Comparison of ENCODE assay signal across 29 cellular contexts in genomic region chr7:889025-889390, GRCh38. TPM values are rescaled to one million over a fixed set of nuclear protein-coding genes. Genes with fewer than 3 reads are reported as not detected.
DNase-seq lines count a peak whose midpoint lies in the region; ATAC-seq and TF ChIP-seq lines count a peak whose summit lies in the region.
"Had no signal": no experiment of that assay in that cellular context is flagged by ENCODE, and none has a peak within 500 bp of the region (broad histone marks: within the 10 kb centered on the region; RNA-seq: fewer than 3 reads in every experiment).

No MANE protein-coding gene starts in this region.

- no peak for ATAC-seq in Right ventricle myocardium inferior
- ATAC-seq in T-helper 17 cell: no peak
- ATAC-seq in stimulated activated memory B cell treated with anti-CD40 and anti-IgM and Interleukin-4, amounts not matched to agents 10 μg/mL and 1 μg/mL and 100 μg/mL, for 72 hours: no peak
- ATAC-seq in HG02852 (IDR thresholded peaks at IDR 0.05; ENCODE audit: unreplicated experiment): no peak
- no peak for ATAC-seq in GM21381 (IDR thresholded peaks at IDR 0.05; ENCODE audit: unreplicated experiment)
- ATAC-seq: esophagus mucosa, foreskin keratinocyte, PC-3 had no signal

- H3K27ac ChIP-seq in iPS-18a (ENCODE audit: low read length): no peak overlapping the region
- H3K27ac ChIP-seq in tibial artery: no peak overlapping the region
- H3K27ac ChIP-seq: foreskin keratinocyte, VCaP had no signal

- peak; percentile 69 for DNase-seq in Right ventricle myocardium inferior (ENCODE audit: missing footprints)
- no peak for DNase-seq in cardiac septum (ENCODE audit: low spot score)
- no peak for DNase-seq in T-helper 17 cell
- no peak for DNase-seq in tibial artery
- DNase-seq: 8988T; activated CD4-positive, alpha-beta T cell treated with anti-CD3 and anti-CD28 coated beads, Interleukin-2, amount 10 ng/mL, durations not matched to agents 24 days and 14 days; activated T-cell treated with anti-CD3 and anti-CD28 coated beads, Interleukin-2, amount 50 U/mL, for 24 hours; CD4-positive, alpha-beta T cell; foreskin keratinocyte; immature natural killer cell; naive B cell; NCI-H1092; NCI-H1694 treated with DMSO at 0.1 percent for 48 hours; NCI-H2171; NCI-H524; NK-92 treated with Interleukin-12 subunit alpha and Interleukin-12 subunit beta, amount 100 ng/mL, for 24 hours; PC-3; SHP77 treated with DMSO at 0.1 percent for 48 hours; small intestine; stimulated activated CD4-positive, alpha-beta T cell treated with anti-CD3 and anti-CD28 coated beads, Interleukin-2, amount 100 ng/mL, for 24 hours had no signal

- H3K9ac ChIP-seq in iPS-18a (ENCODE audit: low read length): no peak overlapping the region

- no peak for TF ChIP-seq CTCF in tibial artery (IDR thresholded peaks at IDR 0.05)

- peaks cover 50% of the 10 kb centered on the region for H3K36me3 ChIP-seq in iPS-18a (ENCODE audit: control insufficient read depth, low read depth, low read length)
- H3K36me3 ChIP-seq in tibial artery: peaks cover 51 to 84% (median 73%) of the 10 kb centered on the region in 3 donors

- H3K9me3 ChIP-seq in T-helper 17 cell (ENCODE audit: control insufficient read depth, low read length, poor library complexity, severe bottlenecking) (no peaks in the 10 kb centered on the region), iPS-18a (ENCODE audit: control insufficient read depth, low read depth, low read length) (no peaks in the 10 kb centered on the region), tibial artery (no peaks in the 10 kb centered on the region)

- H3K27me3 ChIP-seq in iPS-18a (ENCODE audit: control insufficient read depth, insufficient read depth, low read length): no peaks in the 10 kb centered on the region
- H3K27me3 ChIP-seq in tibial artery: no peaks in the 10 kb centered on the region
- H3K27me3 ChIP-seq: foreskin keratinocyte had no signal

- H3K9me3 Mint-ChIP-seq in stimulated activated memory B cell treated with anti-CD40 and anti-IgM and Interleukin-4, amounts not matched to agents 10 μg/mL and 1 μg/mL and 100 μg/mL, for 72 hours: peaks cover 8% of the 10 kb centered on the region
- H3K9me3 Mint-ChIP-seq: activated CD4-positive, alpha-beta T cell treated with anti-CD3 and anti-CD28 coated beads, Interleukin-2, amount 10 ng/mL, durations not matched to agents 24 days and 14 days; activated T-cell treated with anti-CD3 and anti-CD28 coated beads, Interleukin-2, amount 50 U/mL, for 24 hours; brain; CD4-positive, alpha-beta T cell; IgD-negative memory B cell; mesothelial cell of epicardium had no signal

- H3K36me3 Mint-ChIP-seq in T-helper 17 cell (ENCODE audit: low read depth): peaks cover 11% of the 10 kb centered on the region
- peaks cover 66% of the 10 kb centered on the region for H3K36me3 Mint-ChIP-seq in stimulated activated memory B cell treated with anti-CD40 and anti-IgM and Interleukin-4, amounts not matched to agents 10 μg/mL and 1 μg/mL and 100 μg/mL, for 72 hours

- H3K4me3 ChIP-seq in iPS-18a (ENCODE audit: low read length) (peak overlapping the region; percentile 46), tibial artery (no peak overlapping the region)

- H3K4me3 Mint-ChIP-seq in T-helper 17 cell: peak overlapping the region; percentile 31
- no peak overlapping the region for H3K4me3 Mint-ChIP-seq in stimulated activated memory B cell treated with anti-CD40 and anti-IgM and Interleukin-4, amounts not matched to agents 10 μg/mL and 1 μg/mL and 100 μg/mL, for 72 hours
- H3K4me3 Mint-ChIP-seq: activated CD4-positive, alpha-beta T cell treated with anti-CD3 and anti-CD28 coated beads, Interleukin-2, amount 10 ng/mL, durations not matched to agents 24 days and 14 days; activated T-cell treated with anti-CD3 and anti-CD28 coated beads, Interleukin-2, amount 50 U/mL, for 24 hours; brain; CD4-positive, alpha-beta T cell; IgD-negative memory B cell; mesothelial cell of epicardium had no signal

- peaks cover 15% of the 10 kb centered on the region for H3K4me1 Mint-ChIP-seq in T-helper 17 cell
- H3K4me1 Mint-ChIP-seq in stimulated activated memory B cell treated with anti-CD40 and anti-IgM and Interleukin-4, amounts not matched to agents 10 μg/mL and 1 μg/mL and 100 μg/mL, for 72 hours: peaks cover 22% of the 10 kb centered on the region
- H3K4me1 Mint-ChIP-seq: mesothelial cell of epicardium had no signal

- no peaks in the 10 kb centered on the region for H3K27me3 Mint-ChIP-seq in T-helper 17 cell
- H3K27me3 Mint-ChIP-seq in stimulated activated memory B cell treated with anti-CD40 and anti-IgM and Interleukin-4, amounts not matched to agents 10 μg/mL and 1 μg/mL and 100 μg/mL, for 72 hours: no peaks in the 10 kb centered on the region
- H3K27me3 Mint-ChIP-seq: activated CD4-positive, alpha-beta T cell treated with anti-CD3 and anti-CD28 coated beads, Interleukin-2, amount 10 ng/mL, durations not matched to agents 24 days and 14 days; activated T-cell treated with anti-CD3 and anti-CD28 coated beads, Interleukin-2, amount 50 U/mL, for 24 hours; brain; CD4-positive, alpha-beta T cell; IgD-negative memory B cell; naive B cell had no signal

- no peaks in the 10 kb centered on the region for H3K4me1 ChIP-seq in iPS-18a (ENCODE audit: control insufficient read depth, low read depth, low read length)
- peaks cover 0 to 16% (median 5%) of the 10 kb centered on the region in 4 donors for H3K4me1 ChIP-seq in tibial artery
- H3K4me1 ChIP-seq: foreskin keratinocyte had no signal

- intact Hi-C loops in Right ventricle myocardium inferior (cut with DNase I): loop anchor here (5.0 to 10.0 kb wide), 2 partner anchors 78 to 286 kb away; no protein-coding TSS in a partner anchor
- intact Hi-C loops in cardiac septum (cut with DNase I): no loop called here
- intact Hi-C loops in tibial artery (cut with DNase I; ENCODE audit: low total_unique reads): no loop called here

- no peak overlapping the region for H3K27ac Mint-ChIP-seq in T-helper 17 cell
- H3K27ac Mint-ChIP-seq in stimulated activated memory B cell treated with anti-CD40 and anti-IgM and Interleukin-4, amounts not matched to agents 10 μg/mL and 1 μg/mL and 100 μg/mL, for 72 hours: peak overlapping the region; percentile 74
- H3K27ac Mint-ChIP-seq: activated CD4-positive, alpha-beta T cell treated with anti-CD3 and anti-CD28 coated beads, Interleukin-2, amount 10 ng/mL, durations not matched to agents 24 days and 14 days; CD4-positive, alpha-beta T cell; IgD-negative memory B cell; mesothelial cell of epicardium had no signal

RNA-seq across cellular contexts. Expression of gene GET4, which starts 12.7 kb away (rescaled TPM):
- total RNA-seq in Right ventricle myocardium inferior (19.1 TPM), cardiac septum (21.3 TPM), T-helper 17 cell (10 to 100 TPM; 58.5 to 81.0 TPM)

RNA-seq across cellular contexts. Expression of gene SUN1, which starts 56.7 kb away (rescaled TPM):
- 176 TPM for total RNA-seq in Right ventricle myocardium inferior
- total RNA-seq in cardiac septum: 153 TPM
- total RNA-seq in T-helper 17 cell: 10 to 100 TPM; 89.7 to 97.5 TPM
